In the genomic region with DNA sequence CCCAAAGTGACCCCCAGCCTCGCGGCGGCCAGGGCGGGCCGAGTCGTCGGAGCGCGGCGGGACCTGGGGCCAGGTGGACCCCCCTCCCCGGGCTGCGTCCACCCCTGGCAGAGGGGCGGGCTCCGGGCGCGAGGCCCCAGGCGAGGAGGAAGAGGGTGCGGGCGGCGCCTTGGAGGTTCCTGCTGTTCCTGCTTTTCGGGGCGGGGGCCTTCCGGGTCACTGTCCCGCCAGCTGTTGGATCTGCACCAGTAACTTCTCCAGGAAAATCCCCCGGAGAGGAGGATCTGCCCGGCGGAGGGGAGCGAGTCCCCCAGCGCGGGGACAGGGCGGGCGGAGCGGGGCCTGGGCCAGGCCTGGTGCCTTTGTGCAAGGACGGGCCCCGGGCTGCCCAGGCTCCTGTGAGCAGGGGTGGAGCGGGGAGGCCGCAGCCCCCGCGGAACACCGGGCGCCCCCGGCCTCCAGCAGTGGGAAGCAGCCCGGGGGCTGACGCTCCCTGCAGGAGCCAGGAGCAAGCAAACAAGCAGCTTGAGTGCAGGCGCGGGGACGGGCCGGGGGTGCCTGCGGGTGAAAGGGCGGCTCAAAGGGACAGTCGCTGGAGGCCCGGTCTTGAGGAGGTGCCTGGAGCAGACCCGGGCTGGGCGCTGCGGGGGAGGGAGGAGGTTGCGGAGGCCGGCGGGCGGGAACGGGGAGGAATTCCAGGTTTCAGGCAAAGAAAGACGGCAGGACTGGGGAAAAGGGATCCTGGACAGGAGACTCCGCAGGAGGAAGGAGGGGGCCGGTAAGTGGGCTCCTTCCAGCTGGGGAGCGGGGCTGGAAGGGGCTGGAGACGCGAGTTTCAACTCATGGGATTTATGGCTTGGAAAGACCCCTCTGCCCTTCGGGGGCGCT, we compare ENCODE assay signal across 16 cellular contexts. TPM values are rescaled to one million over a fixed set of nuclear protein-coding genes. Genes with fewer than 3 reads are reported as not detected.
DNase-seq lines count a peak whose midpoint lies in the region; ATAC-seq, FAIRE-seq and TF ChIP-seq lines count a peak whose summit lies in the region.
"Had no signal": no experiment of that assay in that cellular context is flagged by ENCODE, and none has a peak within 500 bp of the region (broad histone marks: within the 10 kb centered on the region; RNA-seq: fewer than 3 reads in every experiment).

No MANE protein-coding gene starts in this region.

- no peak overlapping the region for H3K4me2 ChIP-seq in endothelial cell of umbilical vein (ENCODE audit: insufficient read depth, low read length)
- peak overlapping the region; percentile 80 for H3K4me2 ChIP-seq in smooth muscle cell

- no TSS peak for BruUV-seq in endothelial cell of umbilical vein (replicated peaks; lab: Mats Ljungman, UMichigan)

- CTCF ChIA-PET in endothelial cell of umbilical vein (lab: Charles Lee): interaction anchor here (13.7 kb wide), 1 partner anchor 35 kb away, joined by 219 read pairs; no protein-coding TSS in a partner anchor

- H2AFZ ChIP-seq in endothelial cell of umbilical vein (ENCODE audit: low read depth, low read length) (no peak overlapping the region), smooth muscle cell (ENCODE audit: low read depth) (peak overlapping the region; percentile 70)

- POLR2A ChIA-PET in endothelial cell of umbilical vein (lab: Charles Lee): no interaction called here

- peak in 3 of 4 donors; percentile 3 to 33 (median 19) for ATAC-seq in right lobe of liver
- no peak for ATAC-seq in HG02588 (IDR thresholded peaks at IDR 0.05; ENCODE audit: unreplicated experiment)
- ATAC-seq: activated T-helper 17 cell treated with anti-CD3 and anti-CD28 coated beads, Interleukin-2, amount 50 U/mL, for 72 hours; natural killer cell treated with Interleukin-12 subunit alpha and Interleukin-12 subunit beta and Interleukin-15 and Interleukin-18, amount 100 ng/mL, for 72 hours; stimulated activated memory B cell treated with anti-CD40 and anti-IgM and Interleukin-4, amounts not matched to agents 10 μg/mL and 1 μg/mL and 100 μg/mL, for 72 hours had no signal

- WGBS in right lobe of liver (ENCODE audit: insufficient coverage, low coverage, low lambda C conversion rate, missing lambda C conversion rate): 54% methylated on average over 22 of the region's 68 CpGs
- WGBS in smooth muscle cell (ENCODE audit: low lambda C conversion rate): 30% methylated on average over 38 of the region's 68 CpGs

- FAIRE-seq in endothelial cell of umbilical vein (lab: Jason Lieb, UNC) (no peak), frontal cortex (lab: Jason Lieb, UNC) (no peak)

- peaks cover 28% of the 10 kb centered on the region for H3F3A ChIP-seq in smooth muscle cell (ENCODE audit: low read depth)

- no peaks in the 10 kb centered on the region for H3K9me1 ChIP-seq in endothelial cell of umbilical vein (replicated peaks; ENCODE audit: control insufficient read depth, extremely low read depth, insufficient read depth, low read length)

- no peaks in the 10 kb centered on the region for H3K79me2 ChIP-seq in endothelial cell of umbilical vein (ENCODE audit: control insufficient read depth, insufficient read depth, low read length)
- no peaks in the 10 kb centered on the region for H3K79me2 ChIP-seq in smooth muscle cell (ENCODE audit: low read depth)

- H3K27me3 ChIP-seq in HUES6 (ENCODE audit: control insufficient read depth, insufficient read depth, low read length): no peaks in the 10 kb centered on the region; the same call in 1 of the 2 replicates
- H3K27me3 ChIP-seq in endothelial cell of umbilical vein (ENCODE audit: control insufficient read depth in 2 of 2, insufficient read depth in 2 of 2, low read length in 2 of 2): peaks cover 24 to 38% of the 10 kb centered on the region in 2 experiments
- no peaks in the 10 kb centered on the region for H3K27me3 ChIP-seq in right lobe of liver
- H3K27me3 ChIP-seq in smooth muscle cell (ENCODE audit: low read depth): no peaks in the 10 kb centered on the region

- H3K4me3 ChIP-seq in HUES6 (ENCODE audit: low read depth, low read length): peak overlapping the region; percentile 58
- H3K4me3 ChIP-seq in endothelial cell of umbilical vein (replicated peaks in 1 of 3; ENCODE audit: insufficient read depth in 1 of 3, low read depth in 1 of 3, low read length in 3 of 3): no peak overlapping the region
- no peak overlapping the region for H3K4me3 ChIP-seq in right lobe of liver
- peak overlapping the region; percentile 27 for H3K4me3 ChIP-seq in smooth muscle cell

- H3K4me1 ChIP-seq in HUES6 (ENCODE audit: control insufficient read depth, insufficient read depth, low read length): peaks cover 20% of the 10 kb centered on the region
- no peaks in the 10 kb centered on the region for H3K4me1 ChIP-seq in endothelial cell of umbilical vein (ENCODE audit: control insufficient read depth, extremely low read depth, insufficient read depth, low read length)
- peaks cover 0 to 14% (median 0%) of the 10 kb centered on the region in 4 donors for H3K4me1 ChIP-seq in right lobe of liver
- H3K4me1 ChIP-seq in smooth muscle cell (ENCODE audit: low read depth): peaks cover 25% of the 10 kb centered on the region

- H4K20me1 ChIP-seq in endothelial cell of umbilical vein (replicated peaks; ENCODE audit: control insufficient read depth, extremely low read depth, insufficient read depth, low read length) (no peaks in the 10 kb centered on the region), smooth muscle cell (ENCODE audit: low read depth) (no peaks in the 10 kb centered on the region)

- H3K36me3 ChIP-seq in HUES6 (ENCODE audit: control insufficient read depth, insufficient read depth, low read length): peaks cover 20% of the 10 kb centered on the region
- peaks cover 0 to 10% of the 10 kb centered on the region in 2 experiments for H3K36me3 ChIP-seq in endothelial cell of umbilical vein (ENCODE audit: control insufficient read depth in 2 of 2, extremely low read depth in 1 of 2, insufficient read depth in 2 of 2, low read length in 2 of 2)
- peaks cover 0 to 4% (median 0%) of the 10 kb centered on the region in 4 donors for H3K36me3 ChIP-seq in right lobe of liver
- H3K36me3 ChIP-seq in smooth muscle cell (ENCODE audit: low read depth): no peaks in the 10 kb centered on the region

- TF ChIP-seq CTCF in endothelial cell of umbilical vein (IDR thresholded peaks at IDR 0.05; ENCODE audit: extremely low read depth in 1 of 2, insufficient read depth in 1 of 2, low read depth in 1 of 2, low read length in 2 of 2) (no peak), right lobe of liver (IDR thresholded peaks at IDR 0.05) (no peak), smooth muscle cell (IDR thresholded peaks at IDR 0.05; ENCODE audit: borderline replicate concordance, insufficient read depth, poor library complexity, severe bottlenecking) (no peak)

- H3K27ac ChIP-seq in HUES6 (ENCODE audit: low read depth, low read length) (no peak overlapping the region; the same call in 1 of the 2 replicates), endothelial cell of umbilical vein (ENCODE audit: insufficient read depth, low read depth, low read length) (no peak overlapping the region), right lobe of liver (no peak overlapping the region), smooth muscle cell (ENCODE audit: low read depth) (peak overlapping the region; percentile 96)
- H3K27ac ChIP-seq: epithelial cell of prostate had no signal

- intact Hi-C loops in endothelial cell of umbilical vein (cut with micrococcal nuclease) (no loop called here), right lobe of liver (cut with DNase I) (no loop called here)

- DNase-seq in endothelial cell of umbilical vein (ENCODE audit: low read depth, low spot score) (no peak), right lobe of liver (peak in 1 of 3 donors; percentile 67), smooth muscle cell (lab: John Stamatoyannopoulos, UW; ENCODE audit: unreplicated experiment) (no peak), frontal cortex (ENCODE audit: low spot score in 2 of 2) (no peak), NCI-H748 treated with DMSO at 0.1 percent for 48 hours (lab: John Stamatoyannopoulos, UW) (no peak), SKM-1 (lab: John Stamatoyannopoulos, UW; ENCODE audit: unreplicated experiment) (no peak)
- DNase-seq: activated CD4-positive, alpha-beta T cell treated with anti-CD3 and anti-CD28 coated beads, Interleukin-2, amount 10 ng/mL, durations not matched to agents 24 days and 14 days; Kasumi-1; stimulated activated CD4-positive, alpha-beta T cell treated with anti-CD3 and anti-CD28 coated beads, Interleukin-1b, Interleukin-23, amount 100 ng/mL, for 48 hours had no signal

- TF ChIP-seq POLR2A in endothelial cell of umbilical vein (IDR thresholded peaks at IDR 0.05; ENCODE audit: low read depth, low read length) (no peak), right lobe of liver (IDR thresholded peaks at IDR 0.05) (no peak)

- peak overlapping the region; percentile 62 for H3K9ac ChIP-seq in HUES6 (ENCODE audit: low read length)
- H3K9ac ChIP-seq in endothelial cell of umbilical vein (replicated peaks; ENCODE audit: extremely low read depth, insufficient read depth, low read length): no peak overlapping the region
- peak overlapping the region; percentile 13 for H3K9ac ChIP-seq in smooth muscle cell (ENCODE audit: low read depth)

- H3K9me3 ChIP-seq in HUES6 (ENCODE audit: control insufficient read depth, insufficient read depth, low read depth, low read length) (no peaks in the 10 kb centered on the region), endothelial cell of umbilical vein (replicated peaks; ENCODE audit: control insufficient read depth, insufficient read depth, low read length) (no peaks in the 10 kb centered on the region), right lobe of liver (no peaks in the 10 kb centered on the region), smooth muscle cell (replicated peaks; ENCODE audit: low read depth) (no peaks in the 10 kb centered on the region)

- dilution Hi-C loops in endothelial cell of umbilical vein (cut with MboI; ENCODE audit: extremely low pct_ligation_motif_present, low sequenced_read_pairs): no loop called here

RNA-seq across cellular contexts. Expression of gene TNFAIP2, which starts 15.5 kb away (rescaled TPM):
- 31.6 and 37.5 TPM in 2 replicates for total RNA-seq in endothelial cell of umbilical vein
- polyA plus RNA-seq in endothelial cell of umbilical vein: 42.7 and 48.5 TPM in 2 replicates
- polyA plus RNA-seq in endothelial cell of umbilical vein (2011; cell fraction: cytosol; rRNA removed): 17.1 and 22.4 TPM in 2 replicates
- polyA plus RNA-seq in endothelial cell of umbilical vein (2011; cell fraction: nucleus; rRNA removed): 137 and 182 TPM in 2 replicates
- 28.3 and 36.7 TPM in 2 replicates for polyA plus RNA-seq in endothelial cell of umbilical vein (2012)
- polyA minus RNA-seq in endothelial cell of umbilical vein: 24.5 and 32.4 TPM in 2 replicates
- 136 TPM for polyA minus RNA-seq in endothelial cell of umbilical vein (2011; cell fraction: cytosol; rRNA and poly(A)+ RNA removed)
- polyA minus RNA-seq in endothelial cell of umbilical vein (2011; cell fraction: nucleus; rRNA and poly(A)+ RNA removed): 13.7 and 21.2 TPM in 2 replicates
- total RNA-seq in right lobe of liver: 100 to 1,000 TPM in 1 of 6 experiments, 10 to 100 TPM in 5; 23.2 to 122 (median 32.6) TPM
- 35.7 and 46.5 TPM in 2 replicates for total RNA-seq in smooth muscle cell
- 57.7 and 76.5 TPM in 2 replicates for polyA plus RNA-seq in smooth muscle cell
- total RNA-seq in frontal cortex: 11.8 TPM

RNA-seq across cellular contexts. Expression of gene EXOC3L4, which starts 44.2 kb away (rescaled TPM):
- not detected in 2 replicates for total RNA-seq in endothelial cell of umbilical vein
- not detected in 2 replicates for polyA plus RNA-seq in endothelial cell of umbilical vein
- not detected in 2 replicates for polyA plus RNA-seq in endothelial cell of umbilical vein (2011; cell fraction: cytosol; rRNA removed)
- not detected in 2 replicates for polyA plus RNA-seq in endothelial cell of umbilical vein (2011; cell fraction: nucleus; rRNA removed)
- polyA plus RNA-seq in endothelial cell of umbilical vein (2012): not detected in 2 replicates
- polyA minus RNA-seq in endothelial cell of umbilical vein: not detected in 2 replicates
- not detected for polyA minus RNA-seq in endothelial cell of umbilical vein (2011; cell fraction: cytosol; rRNA and poly(A)+ RNA removed)
- polyA minus RNA-seq in endothelial cell of umbilical vein (2011; cell fraction: nucleus; rRNA and poly(A)+ RNA removed): not detected in 2 replicates
- total RNA-seq in right lobe of liver: 10 to 100 TPM; 34.2 to 87.1 (median 48.1) TPM
- total RNA-seq in smooth muscle cell: not detected in 2 replicates
- not detected in 2 replicates for polyA plus RNA-seq in smooth muscle cell
- 0.82 TPM for total RNA-seq in frontal cortex
- total RNA-seq: activated CD4-positive, alpha-beta T cell treated with anti-CD3 and anti-CD28 coated beads, Interleukin-2, amount 10 ng/mL, durations not matched to agents 24 days and 14 days; activated T-helper 17 cell treated with anti-CD3 and anti-CD28 coated beads, Interleukin-2, amount 50 U/mL, for 72 hours; natural killer cell treated with Interleukin-12 subunit alpha and Interleukin-12 subunit beta and Interleukin-15 and Interleukin-18, amount 100 ng/mL, for 72 hours had no signal
- polyA plus RNA-seq: CD14-positive monocyte had no signal

RNA-seq across cellular contexts. Expression of gene LBHD2, which starts 54.7 kb away (rescaled TPM):
- total RNA-seq in endothelial cell of umbilical vein (not detected in 2 replicates), right lobe of liver (not detected), smooth muscle cell (not detected in 2 replicates), frontal cortex (not detected)
- polyA plus RNA-seq in endothelial cell of umbilical vein (not detected in 2 replicates), smooth muscle cell (not detected in 2 replicates)
- not detected in 2 replicates for polyA plus RNA-seq in endothelial cell of umbilical vein (2011; cell fraction: cytosol; rRNA removed)
- not detected in 2 replicates for polyA plus RNA-seq in endothelial cell of umbilical vein (2011; cell fraction: nucleus; rRNA removed)
- not detected in 2 replicates for polyA plus RNA-seq in endothelial cell of umbilical vein (2012)
- not detected in 2 replicates for polyA minus RNA-seq in endothelial cell of umbilical vein
- polyA minus RNA-seq in endothelial cell of umbilical vein (2011; cell fraction: cytosol; rRNA and poly(A)+ RNA removed): not detected
- polyA minus RNA-seq in endothelial cell of umbilical vein (2011; cell fraction: nucleus; rRNA and poly(A)+ RNA removed): not detected in 2 replicates
- total RNA-seq: activated CD4-positive, alpha-beta T cell treated with anti-CD3 and anti-CD28 coated beads, Interleukin-2, amount 10 ng/mL, durations not matched to agents 24 days and 14 days; activated T-helper 17 cell treated with anti-CD3 and anti-CD28 coated beads, Interleukin-2, amount 50 U/mL, for 72 hours; natural killer cell treated with Interleukin-12 subunit alpha and Interleukin-12 subunit beta and Interleukin-15 and Interleukin-18, amount 100 ng/mL, for 72 hours had no signal
- polyA plus RNA-seq: CD14-positive monocyte had no signal

Comparison
In these comparisons a context has a peak if more than half of its experiments do, and no peak if none do; other contexts are left out.
1. H3K4me3 ChIP-seq: peak in HUES6 (single experiment) and smooth muscle cell (single experiment); none in endothelial cell of umbilical vein (0 of 3) and right lobe of liver (0 of 3).
2. RNA of gene EXOC3L4, which starts 44.2 kb away (total RNA-seq): 34.2 to 87.1 TPM in right lobe of liver; 0.82 TPM in frontal cortex (single experiment), not detected in endothelial cell of umbilical vein and not detected in smooth muscle cell; every median in the first group is over 10 times any median in the second.